ENCODE assay signal across 8 cellular contexts in the genomic region with DNA sequence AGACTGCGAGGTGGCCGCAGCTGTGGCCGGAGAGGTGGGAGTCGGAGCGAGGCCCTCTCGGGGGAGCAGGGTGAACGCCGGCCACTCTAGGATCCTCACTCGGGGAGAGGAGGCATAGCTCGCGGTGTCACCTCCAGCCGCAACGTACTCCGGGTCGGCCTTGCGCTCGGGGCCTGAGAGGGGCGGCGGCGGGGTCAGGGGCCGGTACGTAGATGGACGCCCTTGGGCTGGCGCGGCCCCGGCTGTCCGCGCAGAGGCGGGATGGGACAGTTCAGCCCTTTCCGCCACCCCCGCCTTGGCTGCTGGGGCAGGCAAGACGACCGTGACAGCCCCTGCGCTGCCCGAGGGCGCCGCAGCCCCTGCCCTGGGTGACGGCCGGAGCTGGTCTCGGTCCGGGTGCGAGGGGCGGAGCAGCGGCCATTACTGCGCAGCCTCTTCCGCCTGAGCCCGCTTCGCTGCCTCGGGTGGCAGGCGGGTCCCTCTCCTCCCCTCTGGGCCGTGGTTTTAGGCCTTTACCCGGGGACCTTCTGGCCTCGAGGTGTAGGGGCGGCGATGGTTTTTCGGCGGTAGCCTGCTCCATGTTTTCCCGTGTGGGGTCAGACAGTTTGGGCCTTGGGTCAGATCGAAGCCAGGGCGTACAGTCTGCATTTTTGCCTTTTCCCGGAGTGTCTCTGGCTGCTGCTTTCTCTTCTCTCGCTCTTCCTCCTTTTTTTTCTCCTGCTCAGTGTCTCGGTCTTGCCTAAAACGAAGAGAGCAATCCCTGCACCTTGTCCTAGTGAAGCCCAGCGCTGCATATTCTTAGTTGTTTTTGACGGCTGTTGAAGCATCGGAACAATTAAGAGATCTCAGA. TPM values are rescaled to one million over a fixed set of nuclear protein-coding genes. Genes with fewer than 3 reads are reported as not detected.
DNase-seq lines count a peak whose midpoint lies in the region; ATAC-seq and TF ChIP-seq lines count a peak whose summit lies in the region.

No MANE protein-coding gene starts in this region.

- no peak for TF ChIP-seq CTCF in AG04449 (IDR thresholded peaks at IDR 0.05; ENCODE audit: insufficient read depth, low read length, missing control alignments)
- no peak for TF ChIP-seq CTCF in dorsolateral prefrontal cortex (IDR thresholded peaks at IDR 0.05 in 54 of 56, conservative IDR thresholded peaks at IDR 0.05 in 2 of 56; ENCODE audit: low read depth in 1 of 56, partially characterized antibody in 56 of 56)

- CTCF ChIA-PET in AG04449 (lab: Yijun Ruan, JAX): interaction anchor here (0.6 to 3.0 kb wide), 32 partner anchors 9 to 1969 kb away, joined by 3 to 14 read pairs (median 4); no protein-coding TSS in a partner anchor

- no peaks in the 10 kb centered on the region for H3K27me3 ChIP-seq in dorsolateral prefrontal cortex

- POLR2A ChIA-PET in AG04449 (lab: Yijun Ruan, JAX): interaction anchor here (0.6 to 1.8 kb wide), 11 partner anchors 20 to 1281 kb away, joined by 3 to 9 read pairs (median 3); partner anchors contain the start of gene TRMT11

- ATAC-seq in GM18519 (IDR thresholded peaks at IDR 0.05; ENCODE audit: low FRiP score, unreplicated experiment): peak; percentile 63
- ATAC-seq in HG03025 (IDR thresholded peaks at IDR 0.05; ENCODE audit: low FRiP score, unreplicated experiment): peak; percentile 80

- intact Hi-C loops in dorsolateral prefrontal cortex (cut with DNase I): loop anchor here in 1 of 2 donors (2.0 kb wide), 1 partner anchor 250 kb away; no protein-coding TSS in a partner anchor

- H3K27ac ChIP-seq in dorsolateral prefrontal cortex: peak overlapping the region; percentile 81 to 100 (median 98)

- peak overlapping the region; percentile 92 for H3K4me3 ChIP-seq in AG04449 (ENCODE audit: low read depth, low read length)
- peak overlapping the region; percentile 62 to 97 (median 90) for H3K4me3 ChIP-seq in dorsolateral prefrontal cortex

- no peak for DNase-seq in AG04449 (ENCODE audit: low read depth, low spot score)
- peak; percentile 50 for DNase-seq in NCI-H345 (lab: John Stamatoyannopoulos, UW)
- peak; percentile 61 to 68 for DNase-seq in activated CD4-positive, alpha-beta T cell treated with anti-CD3 and anti-CD28 coated beads, Interleukin-2, amount 50 U/mL, for 48 hours
- DNase-seq in dorsolateral prefrontal cortex: peak in 5 of 10 donors; percentile 37 to 76 (median 58)
- peak; percentile 62 for DNase-seq in medulla oblongata (ENCODE audit: extremely low spot score)
- peak; percentile 2 to 30 for DNase-seq in stimulated activated CD8-positive, alpha-beta memory T cell treated with anti-CD3 and anti-CD28 coated beads, Interleukin-15, amount 100 ng/mL, for 4 hours (ENCODE audit: low read depth in 2 of 2)

RNA-seq across cellular contexts. Expression of gene RNF146, which starts 0.5 kb away (rescaled TPM):
- 100 to 1,000 TPM in 5 of 120 experiments, 10 to 100 TPM in 115; 63.3 to 109 (median 88.7) TPM for total RNA-seq in dorsolateral prefrontal cortex
